27 cellular contexts compared by ENCODE assay signal in the genomic region with DNA sequence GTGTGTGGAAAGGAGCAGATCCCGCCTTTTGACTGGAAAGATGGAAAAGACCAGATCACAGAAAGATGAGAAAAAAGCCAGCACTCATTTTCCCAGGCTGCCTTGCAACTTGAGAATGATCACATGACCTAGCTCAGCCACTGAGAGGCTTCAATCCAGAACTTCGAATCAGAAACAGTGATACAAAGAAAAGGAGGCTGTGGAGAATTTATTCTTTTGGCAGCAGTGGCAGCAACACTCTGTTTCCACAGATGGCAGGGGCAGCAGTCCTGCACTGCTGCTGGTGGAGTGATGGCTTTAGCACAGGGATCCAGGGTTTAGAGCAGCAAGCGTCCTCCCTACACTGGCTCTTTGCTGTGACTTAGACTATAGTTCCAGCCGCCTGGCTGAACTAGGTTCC.
DNase-seq lines count a peak whose midpoint lies in the region; ATAC-seq, FAIRE-seq and TF ChIP-seq lines count a peak whose summit lies in the region.
"Had no signal": no experiment of that assay in that cellular context is flagged by ENCODE, and none has a peak within 500 bp of the region (broad histone marks: within the 10 kb centered on the region; RNA-seq: fewer than 3 reads in every experiment).

No MANE protein-coding gene starts in this region.

- DNase-seq in GM23338 (ENCODE audit: low spot score): no peak
- peak; percentile 9 for DNase-seq in SK-N-DZ (ENCODE audit: low spot score)
- no peak for DNase-seq in H1 (ENCODE audit: low read depth in 1 of 2, low spot score in 2 of 2)
- DNase-seq in myocyte (ENCODE audit: low read depth): peak; percentile 12
- no peak for DNase-seq in transverse colon
- no peak for DNase-seq in HTR-8/SVneo (ENCODE audit: insufficient read length, low spot score)
- no peak for DNase-seq in psoas muscle
- DNase-seq in stimulated activated CD4-positive, alpha-beta T cell treated with anti-CD3 and anti-CD28 coated beads, Interleukin-2, amount 100 ng/mL, for 24 hours: no peak
- DNase-seq: activated CD4-positive, alpha-beta T cell treated with anti-CD3 and anti-CD28 coated beads, Interleukin-2, amount 50 U/mL, for 48 hours; activated CD4-positive, CD25-positive, alpha-beta regulatory T cell; activated CD8-positive, alpha-beta memory T cell treated with anti-CD3 and anti-CD28 coated beads, Interleukin-2, amount 50 U/mL, for 48 hours; central memory CD4-positive, alpha-beta T cell; DMS79 treated with DMSO at 0.1 percent for 48 hours; H7; heart left ventricle; left ventricle myocardium inferior; NCI-H1105; NCI-H2029 treated with DMSO at 0.1 percent for 48 hours; NCI-H345; NCI-H774; OCI-M1 had no signal

- TF ChIP-seq RAD21 in H1 (IDR thresholded peaks at IDR 0.05 in 1 of 2, conservative IDR thresholded peaks at IDR 0.05 in 1 of 2; ENCODE audit: low read depth in 2 of 2, low read length in 2 of 2): no peak

- no peak overlapping the region for H4K91ac ChIP-seq in H1 (replicated peaks; ENCODE audit: insufficient read length, low read length)

- H4K20me1 ChIP-seq in GM23338 (replicated peaks; ENCODE audit: insufficient read depth) (no peaks in the 10 kb centered on the region), H1 (replicated peaks in 1 of 2; ENCODE audit: control insufficient read depth in 1 of 2, insufficient read depth in 2 of 2, low read length in 2 of 2) (no peaks in the 10 kb centered on the region)

- H3K9me3 ChIP-seq in H1 (ENCODE audit: insufficient read depth in 2 of 2, low read depth in 1 of 2, low read length in 1 of 2): no peaks in the 10 kb centered on the region
- H3K9me3 ChIP-seq in transverse colon: no peaks in the 10 kb centered on the region
- no peaks in the 10 kb centered on the region for H3K9me3 ChIP-seq in psoas muscle
- H3K9me3 ChIP-seq: heart left ventricle, left ventricle myocardium inferior, prostate gland had no signal

- H4K5ac ChIP-seq in H1 (ENCODE audit: insufficient read length, low read depth, low read length): no peak overlapping the region

- no peak overlapping the region for H2BK12ac ChIP-seq in H1 (ENCODE audit: low read depth, low read length)

- H3K9me3 Mint-ChIP-seq in GM23338: no peaks in the 10 kb centered on the region
- H3K9me3 Mint-ChIP-seq: activated naive CD4-positive, alpha-beta T cell treated with anti-CD3 and anti-CD28 coated beads, Interleukin-2, amount 50 U/mL, for 72 hours; activated T-helper 17 cell treated with anti-CD3 and anti-CD28 coated beads, Interleukin-2, amount 50 U/mL, for 72 hours; nephron; T-helper 2 cell treated with Interferon-gamma antibody and Interleukin-4, amounts not matched to agents 5 μg/mL and 100 μg/mL, for 36 hours had no signal

- TF ChIP-seq POLR2A in H1 (IDR thresholded peaks at IDR 0.05; ENCODE audit: control extremely low read depth in 1 of 2, low read depth in 2 of 2, low read length in 2 of 2): no peak
- no peak for TF ChIP-seq POLR2A in transverse colon (IDR thresholded peaks at IDR 0.05)

- TF ChIP-seq EP300 in H1 (IDR thresholded peaks at IDR 0.05; ENCODE audit: borderline replicate concordance in 1 of 2, low read depth in 2 of 2, low read length in 2 of 2) (no peak), transverse colon (IDR thresholded peaks at IDR 0.05; ENCODE audit: low read depth) (no peak)

- no peak overlapping the region for H3K4me3 ChIP-seq in GM23338
- H3K4me3 ChIP-seq in H1 (ENCODE audit: extremely low read depth in 1 of 4, insufficient read depth in 2 of 4, low read depth in 3 of 4, low read length in 4 of 4): no peak overlapping the region
- H3K4me3 ChIP-seq in transverse colon: no peak overlapping the region
- no peak overlapping the region for H3K4me3 ChIP-seq in psoas muscle
- H3K4me3 ChIP-seq: heart left ventricle, left ventricle myocardium inferior, prostate gland had no signal

- no peak overlapping the region for H2BK5ac ChIP-seq in H1 (ENCODE audit: low read depth, low read length)

- POLR2A ChIA-PET in H1 (lab: Charles Lee; ENCODE audit: partially characterized antibody): no interaction called here

- H3K27me3 Mint-ChIP-seq in GM23338 (ENCODE audit: insufficient read depth, low read depth, poor library complexity): no peaks in the 10 kb centered on the region

- H4K8ac ChIP-seq in H1 (ENCODE audit: extremely low read depth, insufficient read depth, low read length): no peak overlapping the region

- no peak overlapping the region for H3K9ac ChIP-seq in H1 (replicated peaks in 1 of 4; ENCODE audit: extremely low read depth in 1 of 4, low read depth in 3 of 4, low read length in 3 of 4)

- no peak overlapping the region for H2AK5ac ChIP-seq in H1 (ENCODE audit: low read depth, low read length)

- no peak overlapping the region for H3K4ac ChIP-seq in H1 (replicated peaks; ENCODE audit: insufficient read length, low read depth, low read length)

- H3K18ac ChIP-seq in H1 (ENCODE audit: extremely low read depth, low read length): no peak overlapping the region

- 0 out of 2 replicates have a peak, but pooled peaks cover 5% of the 10 kb centered on the region for H3K9me2 ChIP-seq in GM23338 (ENCODE audit: insufficient read depth)

- H3K4me1 Mint-ChIP-seq in GM23338: no peaks in the 10 kb centered on the region
- H3K4me1 Mint-ChIP-seq: activated T-helper 17 cell treated with anti-CD3 and anti-CD28 coated beads, Interleukin-2, amount 50 U/mL, for 72 hours had no signal

- no peaks in the 10 kb centered on the region for H3K79me1 ChIP-seq in H1 (ENCODE audit: low read depth, low read length)

- TF ChIP-seq CTCF in GM23338 (conservative IDR thresholded peaks at IDR 0.05; ENCODE audit: low read depth in 2 of 2) (no peak), H1 (IDR thresholded peaks at IDR 0.05; ENCODE audit: control extremely low read depth in 1 of 3, insufficient read depth in 1 of 3, low read depth in 1 of 3, low read length in 3 of 3) (no peak), transverse colon (IDR thresholded peaks at IDR 0.05) (no peak), psoas muscle (IDR thresholded peaks at IDR 0.05) (no peak)

- H3K23me2 ChIP-seq in H1 (ENCODE audit: low read depth, low read length): no peaks in the 10 kb centered on the region

- H3K79me2 ChIP-seq in GM23338 (replicated peaks; ENCODE audit: insufficient read depth) (no peaks in the 10 kb centered on the region), H1 (ENCODE audit: control insufficient read depth in 1 of 2, insufficient read depth in 2 of 2, low read length in 2 of 2) (no peaks in the 10 kb centered on the region)

- no peaks in the 10 kb centered on the region for H3K36me3 Mint-ChIP-seq in GM23338 (ENCODE audit: low read depth)
- H3K36me3 Mint-ChIP-seq: activated naive CD4-positive, alpha-beta T cell treated with anti-CD3 and anti-CD28 coated beads, Interleukin-2, amount 50 U/mL, for 72 hours had no signal

- no peak overlapping the region for H2BK15ac ChIP-seq in H1 (ENCODE audit: low read length)

- in situ Hi-C loops in transverse colon (cut with MboI; ENCODE audit: low pct_ligation_motif_present in 1 of 4, low pct_unique_long_range_greater_than_20kb in 1 of 4, low sequenced_read_pairs in 3 of 4): no loop called here

- H3K27ac Mint-ChIP-seq in GM23338: no peak overlapping the region
- H3K27ac Mint-ChIP-seq: activated naive CD4-positive, alpha-beta T cell treated with anti-CD3 and anti-CD28 coated beads, Interleukin-2, amount 50 U/mL, for 72 hours; activated T-helper 17 cell treated with anti-CD3 and anti-CD28 coated beads, Interleukin-2, amount 50 U/mL, for 72 hours; nephron; T-helper 2 cell treated with Interferon-gamma antibody and Interleukin-4, amounts not matched to agents 5 μg/mL and 100 μg/mL, for 36 hours had no signal

- H3K27ac ChIP-seq in GM23338 (ENCODE audit: low read depth) (no peak overlapping the region), H1 (ENCODE audit: low read depth, low read length) (no peak overlapping the region), transverse colon (no peak overlapping the region), psoas muscle (no peak overlapping the region)
- H3K27ac ChIP-seq: heart left ventricle, left ventricle myocardium inferior, prostate gland had no signal

- no peak overlapping the region for H2BK120ac ChIP-seq in H1 (replicated peaks; ENCODE audit: low read depth, low read length)

- H2BK20ac ChIP-seq in H1 (ENCODE audit: low read length): no peak overlapping the region

- ATAC-seq in GM23338 (no peak), psoas muscle (no peak)
- ATAC-seq: activated naive CD4-positive, alpha-beta T cell treated with anti-CD3 and anti-CD28 coated beads, Interleukin-2, amount 50 U/mL, for 72 hours; activated T-helper 17 cell treated with anti-CD3 and anti-CD28 coated beads, Interleukin-2, amount 50 U/mL, for 72 hours; heart left ventricle had no signal

- H3K4me2 ChIP-seq in GM23338 (no peak overlapping the region), H1 (ENCODE audit: insufficient read depth in 1 of 2, low read depth in 2 of 2, low read length in 2 of 2) (no peak overlapping the region)

- no peak overlapping the region for H3K56ac ChIP-seq in H1 (replicated peaks; ENCODE audit: insufficient read length, low read depth, low read length)

- H3K27me3 ChIP-seq in GM23338 (ENCODE audit: insufficient read depth) (no peaks in the 10 kb centered on the region), H1 (replicated peaks in 1 of 4; ENCODE audit: control insufficient read depth in 3 of 4, extremely low read depth in 1 of 4, insufficient read depth in 3 of 4, low read length in 3 of 4) (no peaks in the 10 kb centered on the region), transverse colon (no peaks in the 10 kb centered on the region), psoas muscle (ENCODE audit: insufficient read depth in 3 of 3, low read length in 2 of 3) (no peaks in the 10 kb centered on the region)
- H3K27me3 ChIP-seq: heart left ventricle had no signal

- 89% methylated on average over 4 of the region's 4 CpGs; no CpG with 5 or more reads in 1 of the 2 experiments for WGBS in H1 (ENCODE audit: extremely low coverage in 1 of 2, insufficient coverage in 1 of 2, insufficient read length in 1 of 2, insufficient replicate concordance in 2 of 2, low coverage in 1 of 2, low lambda C conversion rate in 2 of 2, missing lambda C conversion rate in 1 of 2), 2 experiments
- 96% methylated on average over 4 of the region's 4 CpGs; no CpG with 5 or more reads in 1 of the 2 donors for WGBS in transverse colon (ENCODE audit: low coverage in 1 of 2), 2 donors
- WGBS in psoas muscle, 3 donors: 76 to 84% (median 82%) methylated on average over 4 of the region's 4 CpGs

- CTCF ChIA-PET in H1 (lab: Charles Lee; ENCODE audit: partially characterized antibody): no interaction called here

- H3F3A ChIP-seq in GM23338 (replicated peaks; ENCODE audit: low read depth): no peaks in the 10 kb centered on the region

- FAIRE-seq in H1 (lab: Jason Lieb, UNC) (no peak), HTR-8/SVneo (lab: Jason Lieb, UNC) (no peak)
- FAIRE-seq: A204.1 had no signal

- no peaks in the 10 kb centered on the region for H3K4me1 ChIP-seq in GM23338 (ENCODE audit: insufficient read depth)
- no peaks in the 10 kb centered on the region for H3K4me1 ChIP-seq in H1 (replicated peaks in 1 of 4; ENCODE audit: control insufficient read depth in 3 of 4, insufficient read depth in 4 of 4, low read length in 3 of 4)
- no peaks in the 10 kb centered on the region for H3K4me1 ChIP-seq in transverse colon
- H3K4me1 ChIP-seq in psoas muscle: no peaks in the 10 kb centered on the region
- H3K4me1 ChIP-seq: prostate gland had no signal

- H3K36me3 ChIP-seq in GM23338 (ENCODE audit: insufficient read depth) (no peaks in the 10 kb centered on the region), H1 (ENCODE audit: control insufficient read depth in 2 of 4, insufficient read depth in 4 of 4, low read length in 3 of 4) (no peaks in the 10 kb centered on the region), transverse colon (no peaks in the 10 kb centered on the region), psoas muscle (ENCODE audit: insufficient read depth in 1 of 2, low read depth in 1 of 2) (no peaks in the 10 kb centered on the region)
- H3K36me3 ChIP-seq: heart left ventricle, left ventricle myocardium inferior, prostate gland had no signal

- no peak overlapping the region for H3K14ac ChIP-seq in H1 (ENCODE audit: insufficient read length)

- no peak overlapping the region for H3K4me3 Mint-ChIP-seq in GM23338
- H3K4me3 Mint-ChIP-seq: activated T-helper 17 cell treated with anti-CD3 and anti-CD28 coated beads, Interleukin-2, amount 50 U/mL, for 72 hours; nephron; T-helper 2 cell treated with Interferon-gamma antibody and Interleukin-4, amounts not matched to agents 5 μg/mL and 100 μg/mL, for 36 hours had no signal

- intact Hi-C loops in transverse colon (cut with DNase I; ENCODE audit: low total_unique reads): no loop called here
- intact Hi-C loops in psoas muscle (cut with DNase I): no loop called here

- peak overlapping the region; percentile 93 for H2AFZ ChIP-seq in GM23338
- peak overlapping the region; percentile 57; the same call in 1 of the 2 replicates for H2AFZ ChIP-seq in H1 (ENCODE audit: low read length)

- H3K23ac ChIP-seq in H1 (ENCODE audit: insufficient read length): no peak overlapping the region

Comparison
In these comparisons a context has a peak if more than half of its experiments do, and no peak if none do; other contexts are left out.
1. DNase-seq: peak in SK-N-DZ (single experiment) and myocyte (single experiment); none in GM23338 (single experiment), H1 (0 of 2), transverse colon (single experiment), HTR-8/SVneo (single experiment), psoas muscle (0 of 2) and stimulated activated CD4-positive, alpha-beta T cell treated with anti-CD3 and anti-CD28 coated beads, Interleukin-2, amount 100 ng/mL, for 24 hours (0 of 2).